In the genomic region with DNA sequence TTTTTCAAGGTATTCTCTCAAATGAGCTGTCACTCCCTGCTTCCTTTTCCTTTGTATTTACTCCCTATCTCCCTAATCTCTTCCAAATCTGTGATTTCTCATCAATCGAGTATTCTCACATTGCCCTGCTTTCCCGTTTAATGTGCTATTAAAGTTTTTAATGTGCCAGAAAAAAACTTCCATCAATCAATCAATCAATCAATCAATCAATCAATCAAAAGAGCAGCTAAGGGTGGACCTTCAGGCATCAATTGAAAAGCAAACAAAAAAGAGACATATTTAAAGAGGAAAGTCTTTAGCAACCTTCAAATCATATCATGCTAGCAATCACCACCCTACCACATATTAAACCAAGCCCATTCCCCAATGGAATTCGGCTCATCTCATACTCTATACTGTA, we compare ENCODE assay signal across 16 cellular contexts. TPM values are rescaled to one million over a fixed set of nuclear protein-coding genes. Genes with fewer than 3 reads are reported as not detected.
A peak's percentile ranks its signal among the peaks of the same experiment; 100 is the strongest.
DNase-seq lines count a peak whose midpoint lies in the region; ATAC-seq and TF ChIP-seq lines count a peak whose summit lies in the region.
"Had no signal": no experiment of that assay in that cellular context is flagged by ENCODE, and none has a peak within 500 bp of the region (broad histone marks: within the 10 kb centered on the region; RNA-seq: fewer than 3 reads in every experiment).

No MANE protein-coding gene starts in this region.

- H3K4me1 ChIP-seq in testis, result no peaks in the 10 kb centered on the region
- H3K4me1 ChIP-seq: A549 had no signal

- no peaks in the 10 kb centered on the region for H3K9me3 Mint-ChIP-seq in activated CD8-positive, alpha-beta T cell treated with anti-CD3 and anti-CD28 coated beads for 36 hours
- no peaks in the 10 kb centered on the region for H3K9me3 Mint-ChIP-seq in activated CD8-positive, alpha-beta T cell treated with anti-CD3 and anti-CD28 coated beads, Interleukin-2, amount 10 ng/mL, durations not matched to agents 7 days and 5 days (ENCODE audit: insufficient read depth)
- H3K9me3 Mint-ChIP-seq in CD4-positive, alpha-beta T cell, result no peaks in the 10 kb centered on the region
- no peaks in the 10 kb centered on the region for H3K9me3 Mint-ChIP-seq in T-cell
- H3K9me3 Mint-ChIP-seq in activated naive CD8-positive, alpha-beta T cell treated with anti-CD3 and anti-CD28 coated beads, Interleukin-2, amount 10 ng/mL, durations not matched to agents 7 days and 5 days, result no peaks in the 10 kb centered on the region
- H3K9me3 Mint-ChIP-seq: H9 had no signal

- CTCF ChIA-PET in activated CD8-positive, alpha-beta T cell treated with anti-CD3 and anti-CD28 coated beads for 36 hours (lab: Charles Lee), result interaction anchor here (0.8 kb wide), 1 partner anchor 14 kb away, joined by 3 read pairs; no protein-coding TSS in a partner anchor
- CTCF ChIA-PET in activated CD8-positive, alpha-beta T cell treated with anti-CD3 and anti-CD28 coated beads, Interleukin-2, amount 10 ng/mL, durations not matched to agents 7 days and 5 days (lab: Charles Lee), result interaction anchor here (1.3 kb wide), 1 partner anchor 23 kb away, joined by 3 read pairs; no protein-coding TSS in a partner anchor
- CTCF ChIA-PET in CD4-positive, alpha-beta T cell (lab: Charles Lee), result no interaction called here
- CTCF ChIA-PET in T-cell (lab: Charles Lee), result interaction anchor here (0.6 to 1.0 kb wide), 2 partner anchors 9 to 179 kb away, joined by 3 to 4 read pairs; no protein-coding TSS in a partner anchor

- H3K4me3 Mint-ChIP-seq in activated CD8-positive, alpha-beta T cell treated with anti-CD3 and anti-CD28 coated beads for 36 hours, result no peak overlapping the region
- no peak overlapping the region for H3K4me3 Mint-ChIP-seq in activated CD8-positive, alpha-beta T cell treated with anti-CD3 and anti-CD28 coated beads, Interleukin-2, amount 10 ng/mL, durations not matched to agents 7 days and 5 days
- H3K4me3 Mint-ChIP-seq in CD4-positive, alpha-beta T cell, result peak overlapping the region; percentile 17
- no peak overlapping the region for H3K4me3 Mint-ChIP-seq in T-cell
- H3K4me3 Mint-ChIP-seq in activated naive CD8-positive, alpha-beta T cell treated with anti-CD3 and anti-CD28 coated beads, Interleukin-2, amount 10 ng/mL, durations not matched to agents 7 days and 5 days, result no peak overlapping the region
- H3K4me3 Mint-ChIP-seq: H9 had no signal

- peaks cover 76% of the 10 kb centered on the region for H3K36me3 Mint-ChIP-seq in activated CD8-positive, alpha-beta T cell treated with anti-CD3 and anti-CD28 coated beads for 36 hours (ENCODE audit: low read depth)
- H3K36me3 Mint-ChIP-seq in activated CD8-positive, alpha-beta T cell treated with anti-CD3 and anti-CD28 coated beads, Interleukin-2, amount 10 ng/mL, durations not matched to agents 7 days and 5 days (ENCODE audit: low read depth), result peaks cover 81% of the 10 kb centered on the region
- H3K36me3 Mint-ChIP-seq in CD4-positive, alpha-beta T cell (ENCODE audit: low read depth), result peaks cover 94% of the 10 kb centered on the region
- peaks cover 75% of the 10 kb centered on the region for H3K36me3 Mint-ChIP-seq in T-cell
- peaks cover 56% of the 10 kb centered on the region for H3K36me3 Mint-ChIP-seq in activated naive CD8-positive, alpha-beta T cell treated with anti-CD3 and anti-CD28 coated beads, Interleukin-2, amount 10 ng/mL, durations not matched to agents 7 days and 5 days

- 90 to 96% methylated on average over 3 of the region's 3 CpGs for WGBS in testis, 2 donors

- no peak overlapping the region for H3K27ac ChIP-seq in CD4-positive, alpha-beta T cell (ENCODE audit: low read depth, low read length)
- H3K27ac ChIP-seq in testis, result no peak overlapping the region
- H3K27ac ChIP-seq: A549; BLaER1 treated with 17β-estradiol and CSF1 and Interleukin-3, amounts not matched to agents 10 nM and 100 nM had no signal

- H3K4me1 Mint-ChIP-seq in activated CD8-positive, alpha-beta T cell treated with anti-CD3 and anti-CD28 coated beads for 36 hours (ENCODE audit: low read depth), result peaks cover 79% of the 10 kb centered on the region
- H3K4me1 Mint-ChIP-seq in activated CD8-positive, alpha-beta T cell treated with anti-CD3 and anti-CD28 coated beads, Interleukin-2, amount 10 ng/mL, durations not matched to agents 7 days and 5 days (ENCODE audit: low read depth), result peaks cover 39% of the 10 kb centered on the region
- peaks cover 89% of the 10 kb centered on the region for H3K4me1 Mint-ChIP-seq in CD4-positive, alpha-beta T cell (ENCODE audit: low read depth)
- peaks cover 61 to 88% (median 67%) of the 10 kb centered on the region in 3 donors for H3K4me1 Mint-ChIP-seq in T-cell
- H3K4me1 Mint-ChIP-seq in activated naive CD8-positive, alpha-beta T cell treated with anti-CD3 and anti-CD28 coated beads, Interleukin-2, amount 10 ng/mL, durations not matched to agents 7 days and 5 days, result peaks cover 37% of the 10 kb centered on the region

- no peaks in the 10 kb centered on the region for H3K9me3 ChIP-seq in CD4-positive, alpha-beta T cell (ENCODE audit: control insufficient read depth, low read length)
- no peaks in the 10 kb centered on the region for H3K9me3 ChIP-seq in testis
- H3K9me3 ChIP-seq: A549; BLaER1 treated with 17β-estradiol and CSF1 and Interleukin-3, amounts not matched to agents 10 nM and 100 nM had no signal

- no peak for ATAC-seq in activated CD8-positive, alpha-beta T cell treated with anti-CD3 and anti-CD28 coated beads for 36 hours
- ATAC-seq in activated CD8-positive, alpha-beta T cell treated with anti-CD3 and anti-CD28 coated beads, Interleukin-2, amount 10 ng/mL, durations not matched to agents 7 days and 5 days, result no peak
- ATAC-seq in CD4-positive, alpha-beta T cell (ENCODE audit: poor library complexity), result no peak
- no peak for ATAC-seq in T-cell (replicated peaks in 1 of 4)
- no peak for ATAC-seq in activated naive CD8-positive, alpha-beta T cell treated with anti-CD3 and anti-CD28 coated beads, Interleukin-2, amount 10 ng/mL, durations not matched to agents 7 days and 5 days (ENCODE audit: low read depth)
- no peak for ATAC-seq in HG03442 (IDR thresholded peaks at IDR 0.05; ENCODE audit: unreplicated experiment)
- no peak for ATAC-seq in GM21381 (IDR thresholded peaks at IDR 0.05; ENCODE audit: unreplicated experiment)
- ATAC-seq: A549 had no signal

- H3K27ac Mint-ChIP-seq in activated CD8-positive, alpha-beta T cell treated with anti-CD3 and anti-CD28 coated beads for 36 hours, result peak overlapping the region; percentile 54
- no peak overlapping the region for H3K27ac Mint-ChIP-seq in activated CD8-positive, alpha-beta T cell treated with anti-CD3 and anti-CD28 coated beads, Interleukin-2, amount 10 ng/mL, durations not matched to agents 7 days and 5 days
- peak overlapping the region; percentile 61 for H3K27ac Mint-ChIP-seq in CD4-positive, alpha-beta T cell
- H3K27ac Mint-ChIP-seq in T-cell, result peak overlapping the region; percentile 68 to 75
- H3K27ac Mint-ChIP-seq in activated naive CD8-positive, alpha-beta T cell treated with anti-CD3 and anti-CD28 coated beads, Interleukin-2, amount 10 ng/mL, durations not matched to agents 7 days and 5 days, result peak overlapping the region; percentile 64
- H3K27ac Mint-ChIP-seq: H9 had no signal

- no peaks in the 10 kb centered on the region for H3K36me3 ChIP-seq in testis (ENCODE audit: low read depth, missing control alignments)

- no peak for DNase-seq in activated CD8-positive, alpha-beta T cell treated with anti-CD3 and anti-CD28 coated beads for 36 hours
- DNase-seq in activated CD8-positive, alpha-beta T cell treated with anti-CD3 and anti-CD28 coated beads, Interleukin-2, amount 10 ng/mL, durations not matched to agents 7 days and 5 days, result no peak
- no peak for DNase-seq in CD4-positive, alpha-beta T cell
- DNase-seq in T-cell, result no peak
- no peak for DNase-seq in activated naive CD8-positive, alpha-beta T cell treated with anti-CD3 and anti-CD28 coated beads, Interleukin-2, amount 10 ng/mL, durations not matched to agents 7 days and 5 days
- DNase-seq in testis, result no peak
- DNase-seq: DND-41, H9, MV-4-11, NCI-H1417 treated with DMSO at 0.1 percent for 48 hours, NCI-H1930, NCI-H526 treated with DMSO at 0.1 percent for 48 hours had no signal

- intact Hi-C loops in activated CD8-positive, alpha-beta T cell treated with anti-CD3 and anti-CD28 coated beads for 36 hours (cut with micrococcal nuclease), result no loop called here
- intact Hi-C loops in CD4-positive, alpha-beta T cell (cut with DNase I, micrococcal nuclease), result no loop called here
- intact Hi-C loops in testis (cut with DNase I; ENCODE audit: low total_unique reads), result no loop called here

- H3K4me3 ChIP-seq in testis, result no peak overlapping the region
- H3K4me3 ChIP-seq: A549; BLaER1 treated with 17β-estradiol and CSF1 and Interleukin-3, amounts not matched to agents 10 nM and 100 nM had no signal

- POLR2A ChIA-PET in activated CD8-positive, alpha-beta T cell treated with anti-CD3 and anti-CD28 coated beads for 36 hours (lab: Charles Lee), result interaction anchor here (0.5 kb wide), 1 partner anchor 38 kb away, joined by 3 read pairs; no protein-coding TSS in a partner anchor
- POLR2A ChIA-PET in activated CD8-positive, alpha-beta T cell treated with anti-CD3 and anti-CD28 coated beads, Interleukin-2, amount 10 ng/mL, durations not matched to agents 7 days and 5 days (lab: Charles Lee), result no interaction called here
- POLR2A ChIA-PET in CD4-positive, alpha-beta T cell (lab: Charles Lee), result interaction anchor here (0.7 to 1.4 kb wide), 4 partner anchors 21 to 31 kb away, joined by 3 to 5 read pairs (median 4); no protein-coding TSS in a partner anchor
- POLR2A ChIA-PET in T-cell (lab: Charles Lee), result interaction anchor here (0.5 to 1.4 kb wide), 6 partner anchors 8 to 1933 kb away, joined by 3 to 5 read pairs (median 4); no protein-coding TSS in a partner anchor
- POLR2A ChIA-PET in activated naive CD8-positive, alpha-beta T cell treated with anti-CD3 and anti-CD28 coated beads, Interleukin-2, amount 10 ng/mL, durations not matched to agents 7 days and 5 days (lab: Charles Lee), result interaction anchor here (0.6 kb wide), 1 partner anchor 1482 kb away, joined by 3 read pairs; a partner anchor contains a TSS

- no peaks in the 10 kb centered on the region for H3K27me3 Mint-ChIP-seq in activated CD8-positive, alpha-beta T cell treated with anti-CD3 and anti-CD28 coated beads for 36 hours
- H3K27me3 Mint-ChIP-seq in activated CD8-positive, alpha-beta T cell treated with anti-CD3 and anti-CD28 coated beads, Interleukin-2, amount 10 ng/mL, durations not matched to agents 7 days and 5 days (ENCODE audit: low read depth), result no peaks in the 10 kb centered on the region
- H3K27me3 Mint-ChIP-seq in CD4-positive, alpha-beta T cell, result no peaks in the 10 kb centered on the region
- no peaks in the 10 kb centered on the region for H3K27me3 Mint-ChIP-seq in T-cell
- no peaks in the 10 kb centered on the region for H3K27me3 Mint-ChIP-seq in activated naive CD8-positive, alpha-beta T cell treated with anti-CD3 and anti-CD28 coated beads, Interleukin-2, amount 10 ng/mL, durations not matched to agents 7 days and 5 days

- no peaks in the 10 kb centered on the region for H3K27me3 ChIP-seq in CD4-positive, alpha-beta T cell (ENCODE audit: control insufficient read depth, insufficient read depth, low read length)
- no peaks in the 10 kb centered on the region for H3K27me3 ChIP-seq in testis
- H3K27me3 ChIP-seq: BLaER1 treated with 17β-estradiol and CSF1 and Interleukin-3, amounts not matched to agents 10 nM and 100 nM had no signal

- no peak for TF ChIP-seq CTCF in activated CD8-positive, alpha-beta T cell treated with anti-CD3 and anti-CD28 coated beads for 36 hours (IDR thresholded peaks at IDR 0.05)
- no peak for TF ChIP-seq CTCF in CD4-positive, alpha-beta T cell (IDR thresholded peaks at IDR 0.05)
- TF ChIP-seq CTCF in testis (IDR thresholded peaks at IDR 0.05), result no peak

- TF ChIP-seq POLR2A in testis (IDR thresholded peaks at IDR 0.05), result no peak

RNA-seq across cellular contexts. Expression of a gene that starts 58.9 kb away (rescaled TPM):
- total RNA-seq in activated CD8-positive, alpha-beta T cell treated with anti-CD3 and anti-CD28 coated beads for 36 hours, result 100 to 1,000 TPM; 208 to 213 TPM
- total RNA-seq in activated CD8-positive, alpha-beta T cell treated with anti-CD3 and anti-CD28 coated beads, Interleukin-2, amount 10 ng/mL, durations not matched to agents 7 days and 5 days, result 100 to 1,000 TPM; 268 to 273 TPM
- total RNA-seq in CD4-positive, alpha-beta T cell, result 100 to 1,000 TPM; 390 to 393 TPM
- total RNA-seq in T-cell (100 to 1,000 TPM; 204 to 417 (median 282) TPM), testis (10 to 100 TPM; 36.1 to 44.4 TPM)
- 100 to 1,000 TPM; 281 to 288 TPM for total RNA-seq in activated naive CD8-positive, alpha-beta T cell treated with anti-CD3 and anti-CD28 coated beads, Interleukin-2, amount 10 ng/mL, durations not matched to agents 7 days and 5 days
- 12.6 TPM for polyA plus RNA-seq in testis (ENCODE audit: insufficient read depth, low read depth, low replicate concordance)

Comparison
In these comparisons a context has a peak if more than half of its experiments do, and no peak if none do; other contexts are left out.
1. RNA of a gene that starts 58.9 kb away (total RNA-seq): 390 to 393 TPM in CD4-positive, alpha-beta T cell, 281 to 288 TPM in activated naive CD8-positive, alpha-beta T cell treated with anti-CD3 and anti-CD28 coated beads, Interleukin-2, amount 10 ng/mL, durations not matched to agents 7 days and 5 days, 204 to 417 TPM in T-cell, 268 to 273 TPM in activated CD8-positive, alpha-beta T cell treated with anti-CD3 and anti-CD28 coated beads, Interleukin-2, amount 10 ng/mL, durations not matched to agents 7 days and 5 days and 208 to 213 TPM in activated CD8-positive, alpha-beta T cell treated with anti-CD3 and anti-CD28 coated beads for 36 hours; 36.1 to 44.4 TPM in testis; every median in the first group is over 4 times any median in the second.